Comparison of ENCODE assay signal across 8 cellular contexts in genomic region chr1:226649780-226650179, GRCh38.
DNase-seq lines count a peak whose midpoint lies in the region; ATAC-seq, FAIRE-seq and TF ChIP-seq lines count a peak whose summit lies in the region.

No MANE protein-coding gene starts in this region.

- H3K27ac ChIP-seq in aorta (ENCODE audit: low read depth in 1 of 2, low read length in 2 of 2): no peak overlapping the region

- no peaks in the 10 kb centered on the region for H3K9me3 ChIP-seq in aorta (ENCODE audit: control insufficient read depth, low read length)

- intact Hi-C loops in aorta (cut with DNase I): loop anchor here in 1 of 2 donors (5.0 kb wide), 1 partner anchor 43 kb away; no protein-coding TSS in a partner anchor

- no peaks in the 10 kb centered on the region for H3K27me3 ChIP-seq in aorta (ENCODE audit: control insufficient read depth in 1 of 2, insufficient read depth in 2 of 2, low read length in 1 of 2)

- no peaks in the 10 kb centered on the region for H3K4me1 ChIP-seq in aorta (ENCODE audit: control insufficient read depth in 1 of 2, insufficient read depth in 2 of 2, low read length in 2 of 2)

- FAIRE-seq in endometrium (lab: Jason Lieb, UNC): peak; percentile 54
- FAIRE-seq in GM12892 (lab: Jason Lieb, UNC): no peak

- WGBS in aorta, 2 donors: 60 to 68% methylated on average over 7 of the region's 7 CpGs

- ATAC-seq in aorta (ENCODE audit: low FRiP score): peak; percentile 6
- ATAC-seq in GM21576 (IDR thresholded peaks at IDR 0.05; ENCODE audit: unreplicated experiment): no peak
- ATAC-seq in GM19463 (IDR thresholded peaks at IDR 0.05; ENCODE audit: unreplicated experiment): no peak

- DNase-seq in stimulated activated CD4-positive, alpha-beta T cell treated with anti-CD3 and anti-CD28 coated beads, Interleukin-4, amount 100 ng/mL, for 1 hour: peak; percentile 27
- no peak for DNase-seq in stimulated activated CD4-positive, alpha-beta T cell treated with anti-CD3 and anti-CD28 coated beads, Interleukin-4, amount 100 ng/mL, for 4 hours
- DNase-seq in NCI-H69 (lab: John Stamatoyannopoulos, UW) (peak; percentile 68), aorta (peak in 1 of 2 donors; percentile 57), GM12892 (ENCODE audit: insufficient read length) (no peak)

- H3K4me3 ChIP-seq in aorta (ENCODE audit: low read length in 2 of 2): no peak overlapping the region

- no peaks in the 10 kb centered on the region for H3K36me3 ChIP-seq in aorta (ENCODE audit: control insufficient read depth in 1 of 2, insufficient read depth in 2 of 2, low read length in 1 of 2)

- TF ChIP-seq POLR2A in GM12892 (IDR thresholded peaks at IDR 0.05; ENCODE audit: low read depth, low read length): no peak

Comparison
In these comparisons a context has a peak if more than half of its experiments do, and no peak if none do; other contexts are left out.
1. DNase-seq: peak in stimulated activated CD4-positive, alpha-beta T cell treated with anti-CD3 and anti-CD28 coated beads, Interleukin-4, amount 100 ng/mL, for 1 hour (single experiment) and NCI-H69 (single experiment); none in stimulated activated CD4-positive, alpha-beta T cell treated with anti-CD3 and anti-CD28 coated beads, Interleukin-4, amount 100 ng/mL, for 4 hours (0 of 2) and GM12892 (single experiment).